8 cellular contexts compared by ENCODE assay signal in the genomic region with DNA sequence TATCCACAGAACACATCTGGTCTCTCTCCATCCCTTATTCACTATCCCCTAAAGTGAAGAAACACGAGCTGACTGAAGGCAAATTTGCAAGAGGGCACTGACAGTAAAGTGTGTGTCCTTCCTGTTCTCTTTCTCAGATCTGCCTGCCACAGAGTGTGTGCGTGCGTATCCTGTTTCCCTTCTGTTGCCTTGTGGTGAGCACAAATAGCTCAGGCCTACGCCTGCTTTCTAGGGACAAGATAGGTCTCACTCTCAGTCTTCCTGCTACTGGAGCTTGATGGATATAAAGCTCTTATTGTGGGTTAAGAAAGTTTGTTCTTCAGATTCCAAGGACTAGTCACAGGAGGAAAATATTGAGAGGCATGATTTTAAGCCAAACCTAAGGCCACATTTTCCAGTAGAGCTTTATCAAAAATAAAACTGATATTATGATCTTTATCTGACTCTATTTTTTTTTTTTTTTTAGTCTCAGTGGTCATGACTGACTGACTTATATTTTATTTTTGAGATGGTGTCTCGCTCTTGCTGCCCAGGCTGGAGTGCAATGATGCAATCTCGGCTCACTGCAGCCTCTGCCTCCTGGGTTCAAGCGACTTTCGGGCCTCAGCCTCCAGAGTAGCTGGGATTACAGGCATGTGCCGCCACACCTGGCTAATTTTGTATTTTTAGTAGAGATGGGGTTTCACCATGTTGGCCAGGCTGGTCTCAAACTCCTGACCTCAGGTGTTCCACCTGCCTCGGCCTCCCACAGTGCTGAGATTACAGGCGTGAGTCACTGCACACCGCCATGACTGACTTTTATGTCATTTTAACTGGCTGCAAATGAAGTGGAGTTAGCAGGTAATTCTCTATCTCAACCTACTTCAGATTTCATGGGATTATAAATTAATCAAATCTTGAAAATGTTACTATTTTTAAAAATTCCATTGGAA.
DNase-seq lines count a peak whose midpoint lies in the region; ATAC-seq lines count a peak whose summit lies in the region.

No MANE protein-coding gene starts in this region.

- peaks cover 11% of the 10 kb centered on the region for H3K4me1 ChIP-seq in CD4-positive, CD25-positive, alpha-beta regulatory T cell (ENCODE audit: control insufficient read depth, insufficient read depth, low read length, poor library complexity, severe bottlenecking)
- peaks cover 10 to 28% of the 10 kb centered on the region in 2 donors for H3K4me1 ChIP-seq in naive thymus-derived CD4-positive, alpha-beta T cell (ENCODE audit: control insufficient read depth in 2 of 2, insufficient read depth in 2 of 2, low read length in 2 of 2)

- peak overlapping the region; percentile 42 for H3K4me3 ChIP-seq in CD4-positive, CD25-positive, alpha-beta regulatory T cell (ENCODE audit: low read depth, low read length)
- H3K4me3 ChIP-seq in naive thymus-derived CD4-positive, alpha-beta T cell (ENCODE audit: low read length): no peak overlapping the region

- H3K36me3 ChIP-seq in CD4-positive, CD25-positive, alpha-beta regulatory T cell (ENCODE audit: control insufficient read depth, insufficient read depth, low read length): no peaks in the 10 kb centered on the region
- H3K36me3 ChIP-seq in naive thymus-derived CD4-positive, alpha-beta T cell (ENCODE audit: control insufficient read depth in 2 of 3, insufficient read depth in 3 of 3, low read length in 3 of 3): no peaks in the 10 kb centered on the region

- ATAC-seq in CD4-positive, CD25-positive, alpha-beta regulatory T cell (ENCODE audit: low read depth in 2 of 2): peak; percentile 91 to 96
- ATAC-seq in GM19035 (IDR thresholded peaks at IDR 0.05; ENCODE audit: unreplicated experiment) (peak; percentile 99), HG03066 (IDR thresholded peaks at IDR 0.05; ENCODE audit: low read depth, unreplicated experiment) (peak; percentile 99)
- peak; percentile 96 for ATAC-seq in naive thymus-derived CD4-positive, alpha-beta T cell

- H3K27me3 Mint-ChIP-seq in CD4-positive, CD25-positive, alpha-beta regulatory T cell: no peaks in the 10 kb centered on the region
- no peaks in the 10 kb centered on the region for H3K27me3 Mint-ChIP-seq in naive thymus-derived CD4-positive, alpha-beta T cell

- in situ Hi-C loops in SK-MEL-5 (cut with HindIII; ENCODE audit: low pct_unique_long_range_greater_than_20kb, low sequenced_read_pairs): no loop called here

- CTCF ChIA-PET in naive thymus-derived CD4-positive, alpha-beta T cell (lab: Charles Lee): interaction anchor here (0.7 kb wide), 1 partner anchor 1225 kb away, joined by 3 read pairs; no protein-coding TSS in a partner anchor

- H3K36me3 Mint-ChIP-seq in CD4-positive, CD25-positive, alpha-beta regulatory T cell: peaks cover 4% of the 10 kb centered on the region
- H3K36me3 Mint-ChIP-seq in naive thymus-derived CD4-positive, alpha-beta T cell: peaks cover 0 to 10% (median 0%) of the 10 kb centered on the region in 5 donors

- intact Hi-C loops in naive thymus-derived CD4-positive, alpha-beta T cell (cut with micrococcal nuclease): loop anchor here (2.0 to 5.0 kb wide), 3 partner anchors 76 to 400 kb away; a partner anchor contains a TSS

- peaks cover 6 to 34% (median 11%) of the 10 kb centered on the region in 4 donors for H3K4me1 Mint-ChIP-seq in CD4-positive, CD25-positive, alpha-beta regulatory T cell
- peaks cover 10 to 45% (median 32%) of the 10 kb centered on the region in 7 donors for H3K4me1 Mint-ChIP-seq in naive thymus-derived CD4-positive, alpha-beta T cell

- peak in 2 of 3 donors; percentile 60 to 88 for DNase-seq in CD4-positive, CD25-positive, alpha-beta regulatory T cell
- DNase-seq in SK-MEL-5 (ENCODE audit: low read depth, low spot score) (peak; percentile 97), astrocyte of the hippocampus (ENCODE audit: low read depth, low spot score) (peak; percentile 30), NCI-H524 (lab: John Stamatoyannopoulos, UW) (no peak), epidermal melanocyte (ENCODE audit: insufficient read length, low spot score) (no peak)
- DNase-seq in naive thymus-derived CD4-positive, alpha-beta T cell: peak; percentile 8 to 79 (median 65)

- peak overlapping the region; percentile 1 to 45 (median 30) for H3K4me3 Mint-ChIP-seq in CD4-positive, CD25-positive, alpha-beta regulatory T cell
- H3K4me3 Mint-ChIP-seq in naive thymus-derived CD4-positive, alpha-beta T cell: peak overlapping the region in 9 of 10 donors; percentile 13 to 73 (median 59)

- peak overlapping the region; percentile 59 to 85 (median 62) for H3K27ac Mint-ChIP-seq in CD4-positive, CD25-positive, alpha-beta regulatory T cell
- peak overlapping the region; percentile 1 to 93 (median 66) for H3K27ac Mint-ChIP-seq in naive thymus-derived CD4-positive, alpha-beta T cell

- H3K27ac ChIP-seq in CD4-positive, CD25-positive, alpha-beta regulatory T cell (ENCODE audit: insufficient read depth, low read length, poor library complexity, severe bottlenecking): no peak overlapping the region
- H3K27ac ChIP-seq in naive thymus-derived CD4-positive, alpha-beta T cell (ENCODE audit: low read depth, low read length): peak overlapping the region; percentile 18

- POLR2A ChIA-PET in naive thymus-derived CD4-positive, alpha-beta T cell (lab: Charles Lee): interaction anchor here (1.0 kb wide), 1 partner anchor 401 kb away, joined by 6 read pairs; a partner anchor contains a TSS

- no peaks in the 10 kb centered on the region for H3K27me3 ChIP-seq in CD4-positive, CD25-positive, alpha-beta regulatory T cell (ENCODE audit: control insufficient read depth, insufficient read depth, low read length)
- H3K27me3 ChIP-seq in naive thymus-derived CD4-positive, alpha-beta T cell (ENCODE audit: control insufficient read depth in 2 of 2, insufficient read depth in 2 of 2, low read length in 2 of 2): no peaks in the 10 kb centered on the region

- no peaks in the 10 kb centered on the region for H3K9me3 ChIP-seq in CD4-positive, CD25-positive, alpha-beta regulatory T cell (ENCODE audit: control insufficient read depth in 2 of 2, low read length in 2 of 2)
- H3K9me3 ChIP-seq in naive thymus-derived CD4-positive, alpha-beta T cell (ENCODE audit: control insufficient read depth in 2 of 3, low read length in 3 of 3): no peaks in the 10 kb centered on the region

- H3K9me3 Mint-ChIP-seq in CD4-positive, CD25-positive, alpha-beta regulatory T cell: no peaks in the 10 kb centered on the region
- peaks cover 0 to 2% (median 0%) of the 10 kb centered on the region in 11 donors for H3K9me3 Mint-ChIP-seq in naive thymus-derived CD4-positive, alpha-beta T cell

Comparison
In these comparisons a context has a peak if more than half of its experiments do, and no peak if none do; other contexts are left out.
1. DNase-seq: peak in CD4-positive, CD25-positive, alpha-beta regulatory T cell (2 of 3), SK-MEL-5 (single experiment), astrocyte of the hippocampus (single experiment) and naive thymus-derived CD4-positive, alpha-beta T cell (9 of 9); none in NCI-H524 (0 of 2) and epidermal melanocyte (single experiment).
2. Peak in every context shown above with its lines, with median percentiles within 50 percentile points of each other: ATAC-seq.